Comparison of ENCODE assay signal across 24 cellular contexts in the genomic region with DNA sequence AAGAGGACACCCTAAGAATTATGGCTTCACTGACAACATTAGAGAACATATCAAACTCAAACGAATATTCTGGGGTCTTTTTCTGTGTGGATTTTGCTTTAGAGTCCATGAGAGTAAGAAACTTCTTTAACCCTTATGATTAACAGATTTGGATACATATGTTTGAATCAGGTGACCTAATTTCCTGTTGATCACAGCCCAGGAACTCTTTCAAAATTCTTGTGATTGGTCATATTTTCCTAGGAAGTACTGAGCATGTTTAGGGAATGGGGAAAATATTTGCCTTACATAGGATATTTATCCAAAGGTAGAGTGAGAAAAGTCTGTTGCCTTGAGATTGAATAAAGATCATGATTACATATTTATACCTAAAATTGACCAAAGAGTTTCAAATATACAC.
"Had no signal": no experiment of that assay in that cellular context is flagged by ENCODE, and none has a peak within 500 bp of the region (broad histone marks: within the 10 kb centered on the region; RNA-seq: fewer than 3 reads in every experiment).

No MANE protein-coding gene starts in this region.

- H3K27ac Mint-ChIP-seq: activated CD4-positive, alpha-beta memory T cell treated with anti-CD3 and anti-CD28 coated beads, Interleukin-2, amount 10 ng/mL, durations not matched to agents 7 days and 5 days; activated CD4-positive, alpha-beta T cell treated with anti-CD3 and anti-CD28 coated beads for 36 hours; activated CD4-positive, alpha-beta T cell treated with anti-CD3 and anti-CD28 coated beads, Interleukin-2, amount 10 ng/mL, durations not matched to agents 24 days and 14 days; activated naive CD8-positive, alpha-beta T cell; activated T-cell treated with anti-CD3 and anti-CD28 coated beads, Interleukin-2, amount 50 U/mL, for 24 hours; activated T-cell treated with anti-CD3 and anti-CD28 coated beads, Interleukin-2, amount 50 U/mL, for 72 hours; effector memory CD8-positive, alpha-beta T cell had no signal

- H3K9me3 Mint-ChIP-seq: activated CD4-positive, alpha-beta memory T cell treated with anti-CD3 and anti-CD28 coated beads, Interleukin-2, amount 10 ng/mL, durations not matched to agents 7 days and 5 days; activated CD4-positive, alpha-beta T cell treated with anti-CD3 and anti-CD28 coated beads, Interleukin-2, amount 10 ng/mL, durations not matched to agents 24 days and 14 days; activated T-cell treated with anti-CD3 and anti-CD28 coated beads, Interleukin-2, amount 50 U/mL, for 24 hours; activated T-cell treated with anti-CD3 and anti-CD28 coated beads, Interleukin-2, amount 50 U/mL, for 72 hours had no signal

- H3K27ac ChIP-seq: brain microvascular endothelial cell had no signal

- H3K4me1 Mint-ChIP-seq: activated CD4-positive, alpha-beta memory T cell treated with anti-CD3 and anti-CD28 coated beads, Interleukin-2, amount 10 ng/mL, durations not matched to agents 7 days and 5 days; activated CD4-positive, alpha-beta T cell treated with anti-CD3 and anti-CD28 coated beads for 36 hours; activated CD4-positive, alpha-beta T cell treated with anti-CD3 and anti-CD28 coated beads, Interleukin-2, amount 10 ng/mL, durations not matched to agents 24 days and 14 days had no signal

- H3K36me3 Mint-ChIP-seq: activated naive CD8-positive, alpha-beta T cell had no signal

- DNase-seq: activated CD4-positive, alpha-beta memory T cell treated with anti-CD3 and anti-CD28 coated beads, Interleukin-2, amount 10 ng/mL, durations not matched to agents 7 days and 5 days; activated CD4-positive, alpha-beta T cell treated with anti-CD3 and anti-CD28 coated beads for 36 hours; activated CD4-positive, alpha-beta T cell treated with anti-CD3 and anti-CD28 coated beads, Interleukin-2, amount 10 ng/mL, durations not matched to agents 24 days and 14 days; activated CD4-positive, CD25-positive, alpha-beta regulatory T cell; activated CD4-positive, CD25-positive, alpha-beta regulatory T cell treated with anti-CD3 and anti-CD28 coated beads, Interleukin-2, amount 50 U/mL, for 72 hours; activated CD8-positive, alpha-beta memory T cell treated with anti-CD3 and anti-CD28 coated beads, Interleukin-2, amount 50 U/mL, for 48 hours; activated gamma-delta T cell treated with Interleukin-2 at 50 U/mL for 16 hours; activated naive CD4-positive, alpha-beta T cell treated with anti-CD3 and anti-CD28 coated beads, Interleukin-2, amount 50 U/mL, for 16 hours; activated naive CD4-positive, alpha-beta T cell treated with Interleukin-2 at 50 U/mL for 16 hours; activated T-cell treated with anti-CD3 and anti-CD28 coated beads for 4 hours; activated T-cell treated with anti-CD3 and anti-CD28 coated beads, Interleukin-2, amount 50 U/mL, for 24 hours; activated T-cell treated with anti-CD3 and anti-CD28 coated beads, Interleukin-2, amount 50 U/mL, for 72 hours; amniotic stem cell; anterior cingulate cortex; brain microvascular endothelial cell; caudate nucleus; cortex of kidney; dermis blood vessel endothelial cell; effector CD4-positive, alpha-beta T cell; effector memory CD8-positive, alpha-beta T cell; foreskin fibroblast; head of caudate nucleus; T-helper 2 cell had no signal

- H3K4me3 Mint-ChIP-seq: activated CD4-positive, alpha-beta memory T cell treated with anti-CD3 and anti-CD28 coated beads, Interleukin-2, amount 10 ng/mL, durations not matched to agents 7 days and 5 days; activated CD4-positive, alpha-beta T cell treated with anti-CD3 and anti-CD28 coated beads for 36 hours; activated CD4-positive, alpha-beta T cell treated with anti-CD3 and anti-CD28 coated beads, Interleukin-2, amount 10 ng/mL, durations not matched to agents 24 days and 14 days; activated naive CD8-positive, alpha-beta T cell; activated T-cell treated with anti-CD3 and anti-CD28 coated beads, Interleukin-2, amount 50 U/mL, for 24 hours; activated T-cell treated with anti-CD3 and anti-CD28 coated beads, Interleukin-2, amount 50 U/mL, for 72 hours; effector memory CD8-positive, alpha-beta T cell had no signal

- H3K27me3 ChIP-seq: brain microvascular endothelial cell had no signal

- H3K27me3 Mint-ChIP-seq: activated CD4-positive, alpha-beta memory T cell treated with anti-CD3 and anti-CD28 coated beads, Interleukin-2, amount 10 ng/mL, durations not matched to agents 7 days and 5 days; activated CD4-positive, alpha-beta T cell treated with anti-CD3 and anti-CD28 coated beads for 36 hours; activated CD4-positive, alpha-beta T cell treated with anti-CD3 and anti-CD28 coated beads, Interleukin-2, amount 10 ng/mL, durations not matched to agents 24 days and 14 days; activated naive CD8-positive, alpha-beta T cell; activated T-cell treated with anti-CD3 and anti-CD28 coated beads, Interleukin-2, amount 50 U/mL, for 24 hours; effector memory CD8-positive, alpha-beta T cell had no signal

- H3K36me3 ChIP-seq: brain microvascular endothelial cell had no signal
